8 cellular contexts compared by ENCODE assay signal in genomic region chr3:56467108-56467507, GRCh38. TPM values are rescaled to one million over a fixed set of nuclear protein-coding genes. Genes with fewer than 3 reads are reported as not detected.
DNase-seq lines count a peak whose midpoint lies in the region; ATAC-seq and TF ChIP-seq lines count a peak whose summit lies in the region.

No MANE protein-coding gene starts in this region.

- peak; percentile 70 for DNase-seq in activated CD4-positive, alpha-beta T cell treated with anti-CD3 and anti-CD28 coated beads for 36 hours
- no peak for DNase-seq in activated CD4-positive, alpha-beta T cell treated with anti-CD3 and anti-CD28 coated beads for 4 hours
- DNase-seq in NCI-H187 (lab: John Stamatoyannopoulos, UW) (peak; percentile 44 to 70), fibroblast of peridontal ligament (ENCODE audit: extremely low read depth) (peak; percentile 3), myocyte (ENCODE audit: low read depth) (peak; percentile 41), suprapubic skin (ENCODE audit: low spot score in 2 of 2) (no peak)
- DNase-seq in activated CD8-positive, alpha-beta T cell treated with anti-CD3 and anti-CD28 coated beads, Interleukin-2, amount 10 ng/mL, durations not matched to agents 7 days and 5 days = peak; percentile 46

- no peaks in the 10 kb centered on the region for H3K36me3 ChIP-seq in suprapubic skin

- WGBS in suprapubic skin = 6% methylated on average over 14 of the region's 14 CpGs

- no peaks in the 10 kb centered on the region for H3K9me3 ChIP-seq in suprapubic skin

- POLR2A ChIA-PET in activated CD4-positive, alpha-beta T cell treated with anti-CD3 and anti-CD28 coated beads for 36 hours (lab: Charles Lee) = no interaction called here
- POLR2A ChIA-PET in activated CD8-positive, alpha-beta T cell treated with anti-CD3 and anti-CD28 coated beads, Interleukin-2, amount 10 ng/mL, durations not matched to agents 7 days and 5 days (lab: Charles Lee) = no interaction called here

- peak overlapping the region; percentile 67 for H3K4me3 Mint-ChIP-seq in activated CD4-positive, alpha-beta T cell treated with anti-CD3 and anti-CD28 coated beads for 36 hours
- peak overlapping the region; percentile 55 for H3K4me3 Mint-ChIP-seq in activated CD8-positive, alpha-beta T cell treated with anti-CD3 and anti-CD28 coated beads, Interleukin-2, amount 10 ng/mL, durations not matched to agents 7 days and 5 days

- H3K4me1 ChIP-seq in suprapubic skin = peaks cover 15% of the 10 kb centered on the region

- no peak for TF ChIP-seq POLR2A in suprapubic skin (IDR thresholded peaks at IDR 0.05)

- H3K36me3 Mint-ChIP-seq in activated CD4-positive, alpha-beta T cell treated with anti-CD3 and anti-CD28 coated beads for 36 hours (ENCODE audit: low read depth) = no peaks in the 10 kb centered on the region
- no peaks in the 10 kb centered on the region for H3K36me3 Mint-ChIP-seq in activated CD8-positive, alpha-beta T cell treated with anti-CD3 and anti-CD28 coated beads, Interleukin-2, amount 10 ng/mL, durations not matched to agents 7 days and 5 days (ENCODE audit: low read depth)

- intact Hi-C loops in activated CD4-positive, alpha-beta T cell treated with anti-CD3 and anti-CD28 coated beads for 36 hours (cut with DNase I, micrococcal nuclease) = no loop called here

- TF ChIP-seq EP300 in suprapubic skin (IDR thresholded peaks at IDR 0.05) = no peak

- H3K27me3 Mint-ChIP-seq in activated CD4-positive, alpha-beta T cell treated with anti-CD3 and anti-CD28 coated beads for 36 hours = peaks cover 50% of the 10 kb centered on the region
- H3K27me3 Mint-ChIP-seq in activated CD8-positive, alpha-beta T cell treated with anti-CD3 and anti-CD28 coated beads, Interleukin-2, amount 10 ng/mL, durations not matched to agents 7 days and 5 days (ENCODE audit: low read depth) = peaks cover 55% of the 10 kb centered on the region

- TF ChIP-seq CTCF in suprapubic skin (IDR thresholded peaks at IDR 0.05) = no peak

- H3K9me3 Mint-ChIP-seq in activated CD4-positive, alpha-beta T cell treated with anti-CD3 and anti-CD28 coated beads for 36 hours (ENCODE audit: low read depth) = no peaks in the 10 kb centered on the region
- H3K9me3 Mint-ChIP-seq in activated CD8-positive, alpha-beta T cell treated with anti-CD3 and anti-CD28 coated beads, Interleukin-2, amount 10 ng/mL, durations not matched to agents 7 days and 5 days (ENCODE audit: insufficient read depth) = no peaks in the 10 kb centered on the region

- H3K4me1 Mint-ChIP-seq in activated CD4-positive, alpha-beta T cell treated with anti-CD3 and anti-CD28 coated beads for 36 hours = peaks cover 4% of the 10 kb centered on the region
- peaks cover 3% of the 10 kb centered on the region for H3K4me1 Mint-ChIP-seq in activated CD8-positive, alpha-beta T cell treated with anti-CD3 and anti-CD28 coated beads, Interleukin-2, amount 10 ng/mL, durations not matched to agents 7 days and 5 days (ENCODE audit: low read depth)

- no peak overlapping the region for H3K27ac Mint-ChIP-seq in activated CD4-positive, alpha-beta T cell treated with anti-CD3 and anti-CD28 coated beads for 36 hours
- no peak overlapping the region for H3K27ac Mint-ChIP-seq in activated CD8-positive, alpha-beta T cell treated with anti-CD3 and anti-CD28 coated beads, Interleukin-2, amount 10 ng/mL, durations not matched to agents 7 days and 5 days

- H3K27me3 ChIP-seq in suprapubic skin = peaks cover 71% of the 10 kb centered on the region

- ATAC-seq in activated CD4-positive, alpha-beta T cell treated with anti-CD3 and anti-CD28 coated beads for 36 hours = peak; percentile 86
- peak; percentile 70 for ATAC-seq in activated CD8-positive, alpha-beta T cell treated with anti-CD3 and anti-CD28 coated beads, Interleukin-2, amount 10 ng/mL, durations not matched to agents 7 days and 5 days
- ATAC-seq in GM18520 (IDR thresholded peaks at IDR 0.05; ENCODE audit: unreplicated experiment) = no peak

- H3K27ac ChIP-seq in suprapubic skin = no peak overlapping the region

- H3K4me3 ChIP-seq in suprapubic skin = peak overlapping the region; percentile 48

- CTCF ChIA-PET in activated CD4-positive, alpha-beta T cell treated with anti-CD3 and anti-CD28 coated beads for 36 hours (lab: Charles Lee) = no interaction called here
- CTCF ChIA-PET in activated CD8-positive, alpha-beta T cell treated with anti-CD3 and anti-CD28 coated beads, Interleukin-2, amount 10 ng/mL, durations not matched to agents 7 days and 5 days (lab: Charles Lee) = no interaction called here

RNA-seq across cellular contexts. Expression of gene ERC2, which starts 1.2 kb away (rescaled TPM):
- total RNA-seq in activated CD4-positive, alpha-beta T cell treated with anti-CD3 and anti-CD28 coated beads for 36 hours = not detected
- total RNA-seq in activated CD8-positive, alpha-beta T cell treated with anti-CD3 and anti-CD28 coated beads, Interleukin-2, amount 10 ng/mL, durations not matched to agents 7 days and 5 days = not detected
- total RNA-seq in myocyte = 0.32 and 0.36 TPM in 2 replicates
- 1.3 TPM for polyA plus RNA-seq in myocyte (2012)
- under 1 TPM in 1 of 4 donors, not detected in 3; 0.21 TPM for total RNA-seq in suprapubic skin

Comparison
In these comparisons a context has a peak if more than half of its experiments do, and no peak if none do; other contexts are left out.
1. DNase-seq: peak in activated CD4-positive, alpha-beta T cell treated with anti-CD3 and anti-CD28 coated beads for 36 hours (single experiment), NCI-H187 (2 of 2), activated CD8-positive, alpha-beta T cell treated with anti-CD3 and anti-CD28 coated beads, Interleukin-2, amount 10 ng/mL, durations not matched to agents 7 days and 5 days (single experiment), fibroblast of peridontal ligament (single experiment) and myocyte (single experiment); none in activated CD4-positive, alpha-beta T cell treated with anti-CD3 and anti-CD28 coated beads for 4 hours (0 of 2) and suprapubic skin (0 of 2).